In the genomic region with DNA sequence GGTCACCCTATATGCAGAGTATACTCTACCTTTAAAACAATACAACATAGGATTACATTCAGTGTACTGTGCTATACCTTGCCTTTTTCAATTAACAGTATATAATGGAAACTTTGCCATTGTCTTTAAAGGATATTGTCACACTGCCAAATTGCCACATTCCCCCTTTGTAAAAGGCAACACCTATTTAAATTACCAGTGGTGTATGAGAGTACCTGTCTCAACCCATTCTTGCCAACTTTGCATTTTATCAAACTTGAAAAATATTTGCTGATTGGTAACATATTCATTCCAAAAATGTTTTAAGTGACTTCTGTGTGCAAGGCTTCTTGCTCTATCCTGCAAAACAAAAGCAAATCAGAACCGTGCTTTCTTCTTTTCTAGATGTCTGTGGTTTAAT, we compare ENCODE assay signal across 22 cellular contexts.
"Had no signal": no experiment of that assay in that cellular context is flagged by ENCODE, and none has a peak within 500 bp of the region (broad histone marks: within the 10 kb centered on the region; RNA-seq: fewer than 3 reads in every experiment).

No MANE protein-coding gene starts in this region.

- H3K4me3 Mint-ChIP-seq: activated CD4-positive, alpha-beta T cell treated with anti-CD3 and anti-CD28 coated beads, Interleukin-2, amount 10 ng/mL, durations not matched to agents 7 days and 5 days; activated CD8-positive, alpha-beta T cell treated with anti-CD3 and anti-CD28 coated beads, Interleukin-2, amount 10 ng/mL, durations not matched to agents 7 days and 5 days; activated naive CD4-positive, alpha-beta T cell treated with anti-CD3 and anti-CD28 coated beads, Interleukin-2, amount 10 ng/mL, durations not matched to agents 7 days and 5 days; activated naive CD8-positive, alpha-beta T cell treated with anti-CD3 and anti-CD28 coated beads, Interleukin-2, amount 50 U/mL, for 24 hours; activated T-cell treated with anti-CD3 and anti-CD28 coated beads, Interleukin-2, amount 50 U/mL, for 24 hours; central memory CD8-positive, alpha-beta T cell; nephron progenitor cell; stimulated activated memory B cell treated with anti-CD40 and anti-IgM and Interleukin-4, amounts not matched to agents 10 μg/mL and 1 μg/mL and 100 μg/mL, for 72 hours; T-cell had no signal

- ATAC-seq: activated CD8-positive, alpha-beta T cell treated with anti-CD3 and anti-CD28 coated beads, Interleukin-2, amount 10 ng/mL, durations not matched to agents 7 days and 5 days; activated naive CD8-positive, alpha-beta T cell treated with anti-CD3 and anti-CD28 coated beads, Interleukin-2, amount 50 U/mL, for 24 hours; SK-N-SH treated with all-trans-retinoic acid at 6 μM for 48 hours; stimulated activated memory B cell treated with anti-CD40 and anti-IgM and Interleukin-4, amounts not matched to agents 10 μg/mL and 1 μg/mL and 100 μg/mL, for 72 hours; T-cell had no signal

- H3K27me3 Mint-ChIP-seq: activated CD4-positive, alpha-beta T cell treated with anti-CD3 and anti-CD28 coated beads, Interleukin-2, amount 10 ng/mL, durations not matched to agents 7 days and 5 days; activated naive CD4-positive, alpha-beta T cell treated with anti-CD3 and anti-CD28 coated beads, Interleukin-2, amount 10 ng/mL, durations not matched to agents 7 days and 5 days; stimulated activated memory B cell treated with anti-CD40 and anti-IgM and Interleukin-4, amounts not matched to agents 10 μg/mL and 1 μg/mL and 100 μg/mL, for 72 hours; T-cell had no signal

- H3K36me3 ChIP-seq: left ventricle myocardium inferior, spleen had no signal

- H3K36me3 Mint-ChIP-seq: activated naive CD4-positive, alpha-beta T cell treated with anti-CD3 and anti-CD28 coated beads, Interleukin-2, amount 10 ng/mL, durations not matched to agents 7 days and 5 days; stimulated activated memory B cell treated with anti-CD40 and anti-IgM and Interleukin-4, amounts not matched to agents 10 μg/mL and 1 μg/mL and 100 μg/mL, for 72 hours; T-cell had no signal

- H3K4me1 Mint-ChIP-seq: activated CD4-positive, alpha-beta T cell treated with anti-CD3 and anti-CD28 coated beads, Interleukin-2, amount 10 ng/mL, durations not matched to agents 7 days and 5 days; activated naive CD4-positive, alpha-beta T cell treated with anti-CD3 and anti-CD28 coated beads, Interleukin-2, amount 10 ng/mL, durations not matched to agents 7 days and 5 days; activated naive CD8-positive, alpha-beta T cell treated with anti-CD3 and anti-CD28 coated beads, Interleukin-2, amount 50 U/mL, for 24 hours; central memory CD8-positive, alpha-beta T cell; T-cell had no signal

- H3K27ac Mint-ChIP-seq: activated CD4-positive, alpha-beta T cell treated with anti-CD3 and anti-CD28 coated beads, Interleukin-2, amount 10 ng/mL, durations not matched to agents 7 days and 5 days; activated CD8-positive, alpha-beta T cell treated with anti-CD3 and anti-CD28 coated beads, Interleukin-2, amount 10 ng/mL, durations not matched to agents 7 days and 5 days; activated naive CD4-positive, alpha-beta T cell treated with anti-CD3 and anti-CD28 coated beads, Interleukin-2, amount 10 ng/mL, durations not matched to agents 7 days and 5 days; activated naive CD8-positive, alpha-beta T cell treated with anti-CD3 and anti-CD28 coated beads, Interleukin-2, amount 50 U/mL, for 24 hours; activated T-cell treated with anti-CD3 and anti-CD28 coated beads, Interleukin-2, amount 50 U/mL, for 24 hours; activated T-helper 2 cell treated with anti-CD3 and anti-CD28 coated beads, Interferon-gamma antibody, Interleukin-2, Interleukin-4, amounts not matched to agents 10 μg/mL and 5 μg/mL and 100 μg/mL, durations not matched to agents 14 hours and 24 hours and 36 hours; nephron progenitor cell; stimulated activated memory B cell treated with anti-CD40 and anti-IgM and Interleukin-4, amounts not matched to agents 10 μg/mL and 1 μg/mL and 100 μg/mL, for 72 hours; T-cell had no signal

- H3K4me3 ChIP-seq: coronary artery, left ventricle myocardium inferior, spleen had no signal

- H3K9me3 Mint-ChIP-seq: activated CD4-positive, alpha-beta T cell treated with anti-CD3 and anti-CD28 coated beads, Interleukin-2, amount 10 ng/mL, durations not matched to agents 7 days and 5 days; activated naive CD4-positive, alpha-beta T cell treated with anti-CD3 and anti-CD28 coated beads, Interleukin-2, amount 10 ng/mL, durations not matched to agents 7 days and 5 days; activated naive CD8-positive, alpha-beta T cell treated with anti-CD3 and anti-CD28 coated beads, Interleukin-2, amount 50 U/mL, for 24 hours; activated T-cell treated with anti-CD3 and anti-CD28 coated beads, Interleukin-2, amount 50 U/mL, for 24 hours; activated T-helper 2 cell treated with anti-CD3 and anti-CD28 coated beads, Interferon-gamma antibody, Interleukin-2, Interleukin-4, amounts not matched to agents 10 μg/mL and 5 μg/mL and 100 μg/mL, durations not matched to agents 14 hours and 24 hours and 36 hours; central memory CD8-positive, alpha-beta T cell; nephron progenitor cell; stimulated activated memory B cell treated with anti-CD40 and anti-IgM and Interleukin-4, amounts not matched to agents 10 μg/mL and 1 μg/mL and 100 μg/mL, for 72 hours; T-cell had no signal

- DNase-seq: activated CD4-positive, alpha-beta T cell treated with anti-CD3 and anti-CD28 coated beads, Interleukin-2, amount 10 ng/mL, durations not matched to agents 7 days and 5 days; activated CD8-positive, alpha-beta T cell treated with anti-CD3 and anti-CD28 coated beads, Interleukin-2, amount 10 ng/mL, durations not matched to agents 7 days and 5 days; activated naive CD4-positive, alpha-beta T cell treated with anti-CD3 and anti-CD28 coated beads, Interleukin-2, amount 10 ng/mL, durations not matched to agents 7 days and 5 days; activated naive CD8-positive, alpha-beta T cell treated with anti-CD3 and anti-CD28 coated beads, Interleukin-2, amount 50 U/mL, for 24 hours; activated T-cell treated with anti-CD3 and anti-CD28 coated beads, Interleukin-2, amount 50 U/mL, for 24 hours; effector CD4-positive, alpha-beta T cell; foreskin fibroblast; left ventricle myocardium inferior; mammary epithelial cell; midbrain; nephron progenitor cell; nucleus accumbens; posterior cingulate gyrus; spleen; stimulated activated CD4-positive, alpha-beta T cell treated with anti-CD3 and anti-CD28 coated beads, Interleukin-4, amount 100 ng/mL, for 4 hours; T-cell; T-helper 9 cell had no signal

- H3K9me3 ChIP-seq: left ventricle myocardium inferior, spleen had no signal

- H3K27ac ChIP-seq: coronary artery, left ventricle myocardium inferior, spleen had no signal

- H3K27me3 ChIP-seq: spleen had no signal
